8 cellular contexts compared by ENCODE assay signal in genomic region chr22:45863981-45864751, GRCh38.
DNase-seq lines count a peak whose midpoint lies in the region; ATAC-seq and TF ChIP-seq lines count a peak whose summit lies in the region.

No MANE protein-coding gene starts in this region.

- peak; percentile 57 to 78 (median 73) for ATAC-seq in heart left ventricle
- ATAC-seq in HG02678 (IDR thresholded peaks at IDR 0.05; ENCODE audit: unreplicated experiment): no peak

- H3K4me2 ChIP-seq in Loucy (ENCODE audit: low read depth, low read length, poor library complexity, severe bottlenecking): no peak overlapping the region

- H3K9me2 ChIP-seq in Loucy (replicated peaks; ENCODE audit: low read depth, low read length): no peaks in the 10 kb centered on the region

- no peaks in the 10 kb centered on the region for H3F3A ChIP-seq in Loucy (ENCODE audit: low read depth)

- H3K9ac ChIP-seq in Loucy (ENCODE audit: low read depth, low read length, poor library complexity, severe bottlenecking): no peak overlapping the region

- DNase-seq in DMS53 treated with DMSO at 0.1 percent for 48 hours (lab: John Stamatoyannopoulos, UW; ENCODE audit: unreplicated experiment): peak; percentile 52
- DNase-seq in SK-N-DZ (ENCODE audit: low spot score): peak; percentile 82
- DNase-seq in activated naive CD4-positive, alpha-beta T cell treated with anti-CD3 and anti-CD28 coated beads, Interleukin-2, amount 50 U/mL, for 16 hours: peak; percentile 75
- DNase-seq in heart left ventricle: peak; percentile 52 to 83 (median 64)
- no peak for DNase-seq in retinal pigment epithelial cell (ENCODE audit: low read depth)
- DNase-seq in dedifferentiated amniotic fluid mesenchymal stem cell (ENCODE audit: extremely low spot score): no peak

- H4K20me1 ChIP-seq in Loucy (ENCODE audit: insufficient read depth, low read length, poor library complexity, severe bottlenecking): no peaks in the 10 kb centered on the region

- H3K9me3 ChIP-seq in Loucy (ENCODE audit: insufficient read depth, low read depth, low read length) (no peaks in the 10 kb centered on the region), heart left ventricle (peaks cover 0 to 19% (median 0%) of the 10 kb centered on the region in 12 donors)

- TF ChIP-seq POLR2A in heart left ventricle (IDR thresholded peaks at IDR 0.05): no peak

- H2AFZ ChIP-seq in Loucy (ENCODE audit: low read length): no peak overlapping the region

- TF ChIP-seq CTCF in Loucy (conservative IDR thresholded peaks at IDR 0.05; ENCODE audit: low read length) (peak; percentile 99), heart left ventricle (IDR thresholded peaks at IDR 0.05) (peak; percentile 82 to 94 (median 90)), retinal pigment epithelial cell (conservative IDR thresholded peaks at IDR 0.05; ENCODE audit: low read depth, low read length) (peak; percentile 98)

- H3K4me3 ChIP-seq in Loucy (ENCODE audit: low read length, poor library complexity, severe bottlenecking) (no peak overlapping the region), heart left ventricle (no peak overlapping the region), retinal pigment epithelial cell (ENCODE audit: low read length) (no peak overlapping the region)

- H3K36me3 ChIP-seq in Loucy (ENCODE audit: insufficient read depth, low read length) (no peaks in the 10 kb centered on the region), heart left ventricle (peaks cover 0 to 7% (median 0%) of the 10 kb centered on the region in 9 donors)

- no peaks in the 10 kb centered on the region for H3K79me2 ChIP-seq in Loucy (ENCODE audit: insufficient read depth, low read length)

- WGBS in heart left ventricle, 4 donors: 29 to 42% (median 38%) methylated on average over 19 of the region's 19 CpGs

- H3K4me1 ChIP-seq in Loucy (ENCODE audit: insufficient read depth, low read length, poor library complexity, severe bottlenecking): no peaks in the 10 kb centered on the region
- peaks cover 4 to 27% (median 13%) of the 10 kb centered on the region in 12 donors for H3K4me1 ChIP-seq in heart left ventricle

- intact Hi-C loops in heart left ventricle (cut with DNase I): loop anchor here in 9 of 10 donors (2.0 to 10.0 kb wide), 6 partner anchors 217 to 289 kb away; no protein-coding TSS in a partner anchor

- H3K27ac ChIP-seq in heart left ventricle: no peak overlapping the region

- H3K27me3 ChIP-seq in Loucy (ENCODE audit: insufficient read depth, low read length, poor library complexity, severe bottlenecking) (no peaks in the 10 kb centered on the region), heart left ventricle (peaks cover 15 to 46% (median 27%) of the 10 kb centered on the region in 9 donors)

Comparison
In these comparisons a context has a peak if more than half of its experiments do, and no peak if none do; other contexts are left out.
1. DNase-seq: peak in DMS53 treated with DMSO at 0.1 percent for 48 hours (single experiment), SK-N-DZ (single experiment), activated naive CD4-positive, alpha-beta T cell treated with anti-CD3 and anti-CD28 coated beads, Interleukin-2, amount 50 U/mL, for 16 hours (single experiment) and heart left ventricle (5 of 5); none in retinal pigment epithelial cell (single experiment) and dedifferentiated amniotic fluid mesenchymal stem cell (single experiment).
2. Peak in every context shown above with its lines, with median percentiles within 50 percentile points of each other: CTCF ChIP-seq.